ENCODE assay signal across 8 cellular contexts in the genomic region with DNA sequence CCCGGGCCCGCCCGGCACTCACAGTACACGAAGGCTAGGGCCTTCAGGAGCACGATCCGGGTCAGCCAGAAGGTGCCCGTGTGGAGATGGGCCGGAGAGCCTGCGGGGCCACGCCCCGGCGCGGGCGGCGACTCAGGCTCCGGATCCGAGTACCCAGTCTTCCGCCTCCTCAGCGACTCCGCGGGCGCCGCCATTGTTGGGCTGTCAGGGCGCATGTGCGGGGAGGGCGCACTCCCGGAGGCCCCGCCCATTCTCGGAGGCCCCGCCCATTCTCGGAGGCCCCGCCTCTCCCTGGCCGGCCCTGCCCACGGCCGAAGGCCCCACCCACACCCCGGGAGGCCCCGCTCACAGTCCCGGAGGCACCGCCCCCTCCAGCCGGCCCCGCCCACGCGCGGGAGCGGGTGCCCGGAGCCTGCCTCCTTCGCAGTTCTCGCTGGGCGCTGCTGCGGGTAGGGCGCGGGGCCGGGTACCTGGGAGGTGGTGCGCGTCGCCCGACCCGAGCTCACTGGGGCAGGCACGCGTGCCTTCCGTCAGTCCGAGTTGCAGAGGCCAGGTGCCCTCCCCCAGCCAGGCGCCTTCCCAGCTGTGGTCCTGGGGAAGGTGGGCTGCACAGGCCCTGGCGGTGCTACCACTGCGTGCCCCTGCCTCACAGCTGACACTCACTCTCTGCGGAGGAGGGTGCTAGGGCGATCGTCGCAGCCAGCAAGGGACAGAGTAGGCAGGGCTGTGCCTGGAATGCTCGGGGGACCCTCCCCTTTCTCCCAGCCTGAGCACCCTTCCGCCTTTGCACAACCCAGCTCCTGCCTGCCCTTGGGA. TPM values are rescaled to one million over a fixed set of nuclear protein-coding genes. Genes with fewer than 3 reads are reported as not detected.
DNase-seq lines count a peak whose midpoint lies in the region; ATAC-seq, FAIRE-seq and TF ChIP-seq lines count a peak whose summit lies in the region.

A gene (minus strand): TSS at position 219 of the 816 bp plus-strand sequence. CDS start 4 bp downstream, at position 215.

- H3K9me3 ChIP-seq in kidney (ENCODE audit: control insufficient read depth in 1 of 2, low read length in 2 of 2), result no peaks in the 10 kb centered on the region

- ATAC-seq in GM18517 (IDR thresholded peaks at IDR 0.05; ENCODE audit: unreplicated experiment) (peak; percentile 75), HG03039 (IDR thresholded peaks at IDR 0.05; ENCODE audit: unreplicated experiment) (peak; percentile 72)

- H3K4me1 ChIP-seq in kidney (ENCODE audit: control insufficient read depth in 1 of 2, insufficient read depth in 1 of 2, low read depth in 1 of 2, low read length in 2 of 2), result peaks cover 8 to 11% of the 10 kb centered on the region in 2 donors

- H3K9ac ChIP-seq in kidney (ENCODE audit: low read length in 2 of 2), result peak within 1 kb of the TSS; percentile 22 to 58

- intact Hi-C loops in kidney (cut with DNase I), result no loop called here

- no peak for FAIRE-seq in kidney (lab: Jason Lieb, UNC)

- H3K27ac ChIP-seq in kidney (ENCODE audit: low read depth in 2 of 2, low read length in 2 of 2), result no peak within 1 kb of the TSS

- TF ChIP-seq CTCF in kidney (IDR thresholded peaks at IDR 0.05; ENCODE audit: borderline replicate concordance, extremely low read depth, insufficient read depth), result no peak

- no peaks in the 10 kb centered on the region for H3K36me3 ChIP-seq in kidney (ENCODE audit: control insufficient read depth in 1 of 2, insufficient read depth in 2 of 2, low read length in 2 of 2)

- peak within 1 kb of the TSS; percentile 62 to 74 for H3K4me3 ChIP-seq in kidney (ENCODE audit: low read length in 2 of 2)

- DNase-seq in 8988T (peak; percentile 89), NCI-H2227 (lab: John Stamatoyannopoulos, UW; ENCODE audit: unreplicated experiment) (peak; percentile 82), kidney (peak; percentile 97)
- peak; percentile 95 for DNase-seq in activated CD4-positive, CD25-positive, alpha-beta regulatory T cell treated with anti-CD3 and anti-CD28 coated beads, Interleukin-2, amount 50 U/mL, for 16 hours (ENCODE audit: low read depth, low spot score)
- DNase-seq in central memory CD4-positive, alpha-beta T cell, result peak; percentile 95
- DNase-seq in stimulated activated CD4-positive, alpha-beta T cell treated with anti-CD3 and anti-CD28 coated beads, Interleukin-12 subunit alpha, Interleukin-12 subunit beta, amount 100 ng/mL, for 48 hours (ENCODE audit: low read depth in 2 of 3, low spot score in 1 of 3), result peak; percentile 93 to 94 (median 93)

RNA-seq across cellular contexts. Expression of the gene that starts here (rescaled TPM):
- 28.6 TPM for total RNA-seq in kidney
- polyA plus RNA-seq in kidney (ENCODE audit: insufficient read depth, low read depth, low replicate concordance), result 15.4 TPM
